ENCODE assay signal across 11 cellular contexts in the genomic region with DNA sequence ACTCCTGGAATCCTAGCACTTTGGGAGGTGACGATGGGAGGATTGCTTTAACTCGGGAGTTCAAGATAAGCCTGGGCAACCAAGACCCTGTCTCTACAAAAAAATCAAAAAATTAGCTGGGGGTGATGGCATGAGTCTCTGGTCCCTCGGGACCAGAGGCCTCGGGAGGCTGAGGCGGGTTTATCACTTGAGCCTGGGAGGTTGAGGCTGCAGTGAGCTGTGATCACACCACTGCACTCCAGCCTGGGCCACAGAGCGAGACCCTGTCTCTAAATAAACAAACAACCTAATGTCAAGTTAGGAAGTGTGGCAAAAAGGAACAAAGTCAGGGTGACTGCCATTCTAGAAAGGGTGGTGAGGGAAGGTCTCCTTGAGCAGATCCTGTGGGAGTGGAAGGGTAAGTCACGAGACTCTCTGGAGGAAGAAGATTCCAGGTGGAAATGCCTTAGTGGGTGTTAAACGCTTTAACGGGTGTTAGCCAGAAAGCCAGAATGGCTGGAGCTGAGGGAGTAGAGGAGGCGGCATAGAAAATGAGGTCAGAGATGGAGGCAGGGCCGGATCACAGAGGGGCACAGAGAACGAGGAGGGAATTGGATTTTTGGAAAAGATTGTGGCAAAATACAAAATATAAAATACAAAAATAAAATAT.
DNase-seq lines count a peak whose midpoint lies in the region; ATAC-seq, FAIRE-seq and TF ChIP-seq lines count a peak whose summit lies in the region.
"Had no signal": no experiment of that assay in that cellular context is flagged by ENCODE, and none has a peak within 500 bp of the region (broad histone marks: within the 10 kb centered on the region; RNA-seq: fewer than 3 reads in every experiment).

No MANE protein-coding gene starts in this region.

- POLR2A ChIA-PET in naive thymus-derived CD8-positive, alpha-beta T cell (lab: Charles Lee): interaction anchor here (0.6 to 3.8 kb wide), 3 partner anchors 10 to 29 kb away, joined by 3 to 28 read pairs (median 3); no protein-coding TSS in a partner anchor

- no peak for TF ChIP-seq CTCF in Peyer's patch (IDR thresholded peaks at IDR 0.05)

- H3K36me3 Mint-ChIP-seq in activated naive CD8-positive, alpha-beta T cell: peaks cover 2% of the 10 kb centered on the region
- peaks cover 0 to 5% (median 0%) of the 10 kb centered on the region in 3 donors for H3K36me3 Mint-ChIP-seq in naive thymus-derived CD8-positive, alpha-beta T cell

- H3K36me3 ChIP-seq in Peyer's patch: no peaks in the 10 kb centered on the region

- H3K9me3 Mint-ChIP-seq in activated naive CD8-positive, alpha-beta T cell (ENCODE audit: low read depth): no peaks in the 10 kb centered on the region
- H3K9me3 Mint-ChIP-seq in naive thymus-derived CD8-positive, alpha-beta T cell: no peaks in the 10 kb centered on the region

- H3K27ac Mint-ChIP-seq in activated naive CD8-positive, alpha-beta T cell: peak overlapping the region; percentile 97
- peak overlapping the region in 9 of 10 donors; percentile 69 to 96 (median 88) for H3K27ac Mint-ChIP-seq in naive thymus-derived CD8-positive, alpha-beta T cell

- H3K4me1 ChIP-seq in Peyer's patch: peaks cover 4 to 15% (median 8%) of the 10 kb centered on the region in 4 donors

- TF ChIP-seq POLR2A in GM12891 (IDR thresholded peaks at IDR 0.05; ENCODE audit: low read depth, low read length) (no peak), Peyer's patch (IDR thresholded peaks at IDR 0.05) (no peak)

- no peak overlapping the region for H3K4me3 Mint-ChIP-seq in activated naive CD8-positive, alpha-beta T cell
- H3K4me3 Mint-ChIP-seq in naive thymus-derived CD8-positive, alpha-beta T cell: no peak overlapping the region

- H3K27ac ChIP-seq in Peyer's patch: no peak overlapping the region

- no peaks in the 10 kb centered on the region for H3K9me3 ChIP-seq in Peyer's patch

- no peaks in the 10 kb centered on the region for H3K27me3 ChIP-seq in Peyer's patch

- H3K4me3 ChIP-seq in Peyer's patch: no peak overlapping the region

- ATAC-seq in naive thymus-derived CD8-positive, alpha-beta T cell: no peak
- ATAC-seq in HG02571 (IDR thresholded peaks at IDR 0.05; ENCODE audit: unreplicated experiment): no peak

- peaks cover 60% of the 10 kb centered on the region for H3K4me1 Mint-ChIP-seq in activated naive CD8-positive, alpha-beta T cell (ENCODE audit: low read depth)
- H3K4me1 Mint-ChIP-seq in naive thymus-derived CD8-positive, alpha-beta T cell: peaks cover 31 to 64% (median 51%) of the 10 kb centered on the region in 4 donors

- no peaks in the 10 kb centered on the region for H3K27me3 Mint-ChIP-seq in activated naive CD8-positive, alpha-beta T cell
- H3K27me3 Mint-ChIP-seq in naive thymus-derived CD8-positive, alpha-beta T cell: no peaks in the 10 kb centered on the region

- DNase-seq in CD1c-positive myeloid dendritic cell (ENCODE audit: extremely low spot score) (peak; percentile 41), GM12891 (ENCODE audit: insufficient read length, low spot score) (no peak), AG08395 (ENCODE audit: low spot score) (no peak), Peyer's patch (no peak)
- no peak for DNase-seq in naive thymus-derived CD8-positive, alpha-beta T cell
- DNase-seq in effector CD8-positive, alpha-beta T cell (lab: John Stamatoyannopoulos, UW): no peak
- DNase-seq: NCI-H1048, NCI-H446 had no signal

- peak; percentile 57 for FAIRE-seq in GM12891 (lab: Jason Lieb, UNC)
- FAIRE-seq: TTC549 had no signal

TF ChIP-seq in GM12891, 5 proteins besides CTCF, POLR2A, EP300 and RAD21:
- TF ChIP-seq POU2F2 (IDR thresholded peaks at IDR 0.05; ENCODE audit: low read depth, low read length) (no peak), PAX5 (IDR thresholded peaks at IDR 0.05; ENCODE audit: insufficient read depth, low read length, severe bottlenecking) (no peak), TAF1 (IDR thresholded peaks at IDR 0.05; ENCODE audit: low read depth, low read length) (no peak), SPI1 (IDR thresholded peaks at IDR 0.05; ENCODE audit: low read depth, low read length) (no peak)
